Comparison of ENCODE assay signal across 11 cellular contexts in the genomic region with DNA sequence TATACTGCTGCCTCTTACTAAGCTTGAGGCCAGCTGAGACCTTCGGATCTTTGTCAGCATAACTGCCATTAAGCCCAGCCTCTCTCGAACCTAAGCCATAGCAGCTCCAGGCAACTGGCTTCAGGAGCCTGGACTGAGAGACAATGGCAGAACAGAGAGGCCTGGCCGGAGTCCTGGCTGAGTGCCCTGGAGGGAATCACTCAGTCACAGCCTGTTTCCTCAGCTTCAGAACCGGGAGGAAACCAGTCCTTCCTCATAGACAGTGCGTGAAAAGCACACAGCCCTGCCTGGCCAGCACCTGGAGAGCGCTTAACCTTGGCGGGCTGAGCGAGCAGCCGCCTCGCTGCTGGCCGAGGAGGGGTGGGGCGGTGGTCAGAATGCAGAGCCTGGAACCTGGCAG. TPM values are rescaled to one million over a fixed set of nuclear protein-coding genes. Genes with fewer than 3 reads are reported as not detected.
DNase-seq lines count a peak whose midpoint lies in the region; TF ChIP-seq lines count a peak whose summit lies in the region.
"Had no signal": no experiment of that assay in that cellular context is flagged by ENCODE, and none has a peak within 500 bp of the region (broad histone marks: within the 10 kb centered on the region; RNA-seq: fewer than 3 reads in every experiment).

No MANE protein-coding gene starts in this region.

- no peaks in the 10 kb centered on the region for H3K36me3 Mint-ChIP-seq in glutamatergic neuron (ENCODE audit: unreplicated experiment)

- no peak for TF ChIP-seq CTCF in glutamatergic neuron (IDR thresholded peaks at IDR 0.05; ENCODE audit: partially characterized antibody, unreplicated experiment)

- peaks cover 26% of the 10 kb centered on the region for H3K4me1 Mint-ChIP-seq in glutamatergic neuron (ENCODE audit: low read depth, unreplicated experiment)
- H3K4me1 Mint-ChIP-seq: activated CD4-positive, alpha-beta memory T cell treated with anti-CD3 and anti-CD28 coated beads, Interleukin-2, amount 10 ng/mL, durations not matched to agents 7 days and 5 days had no signal

- peak overlapping the region; percentile 73 for H3K27ac Mint-ChIP-seq in glutamatergic neuron (ENCODE audit: unreplicated experiment)
- H3K27ac Mint-ChIP-seq: activated CD4-positive, alpha-beta memory T cell treated with anti-CD3 and anti-CD28 coated beads, Interleukin-2, amount 10 ng/mL, durations not matched to agents 7 days and 5 days had no signal

- H3K9me3 Mint-ChIP-seq in glutamatergic neuron (ENCODE audit: unreplicated experiment) = peaks cover 41% of the 10 kb centered on the region
- H3K9me3 Mint-ChIP-seq: activated CD4-positive, alpha-beta memory T cell treated with anti-CD3 and anti-CD28 coated beads, Interleukin-2, amount 10 ng/mL, durations not matched to agents 7 days and 5 days had no signal

- DNase-seq in EH (ENCODE audit: low read depth) = peak; percentile 25
- DNase-seq in SHP77 treated with DMSO at 0.1 percent for 48 hours (lab: John Stamatoyannopoulos, UW) = peak; percentile 35
- DNase-seq in glutamatergic neuron = no peak
- DNase-seq in nucleus accumbens (lab: John Stamatoyannopoulos, UW) = peak in 42 of 56 donors; percentile 7 to 75 (median 42)
- DNase-seq in activated naive CD4-positive, alpha-beta T cell treated with anti-CD3 and anti-CD28 coated beads, Interleukin-2, amount 50 U/mL, for 16 hours = no peak
- DNase-seq in activated T-cell treated with anti-CD3 and anti-CD28 coated beads, Interleukin-2, amount 50 U/mL, for 1 hour = no peak
- DNase-seq in glomerular visceral epithelial cell (ENCODE audit: extremely low spot score) = no peak
- no peak for DNase-seq in 8988T
- DNase-seq: activated CD4-positive, alpha-beta memory T cell treated with anti-CD3 and anti-CD28 coated beads, Interleukin-2, amount 10 ng/mL, durations not matched to agents 7 days and 5 days; DND-41 had no signal

- no peak overlapping the region for H3K4me3 Mint-ChIP-seq in glutamatergic neuron (ENCODE audit: unreplicated experiment)
- H3K4me3 Mint-ChIP-seq: activated CD4-positive, alpha-beta memory T cell treated with anti-CD3 and anti-CD28 coated beads, Interleukin-2, amount 10 ng/mL, durations not matched to agents 7 days and 5 days had no signal

- H3K27me3 Mint-ChIP-seq in glutamatergic neuron (ENCODE audit: unreplicated experiment) = peaks cover 28% of the 10 kb centered on the region

RNA-seq across cellular contexts. Expression of a gene that starts 21.6 kb away (rescaled TPM):
- total RNA-seq in glutamatergic neuron (ENCODE audit: unreplicated experiment) = not detected
- total RNA-seq: PC-9 had no signal

RNA-seq across cellular contexts. Expression of a gene that starts 30.3 kb away (rescaled TPM):
- total RNA-seq in glutamatergic neuron (ENCODE audit: unreplicated experiment) = not detected
- total RNA-seq: activated CD4-positive, alpha-beta memory T cell treated with anti-CD3 and anti-CD28 coated beads, Interleukin-2, amount 10 ng/mL, durations not matched to agents 7 days and 5 days; PC-9 had no signal

RNA-seq across cellular contexts. Expression of a gene that starts 39.4 kb away (rescaled TPM):
- 6.8 TPM for total RNA-seq in glutamatergic neuron (ENCODE audit: unreplicated experiment)

RNA-seq across cellular contexts. Expression of a gene that starts 51.7 kb away (rescaled TPM):
- 342 TPM for total RNA-seq in glutamatergic neuron (ENCODE audit: unreplicated experiment)
- total RNA-seq: activated CD4-positive, alpha-beta memory T cell treated with anti-CD3 and anti-CD28 coated beads, Interleukin-2, amount 10 ng/mL, durations not matched to agents 7 days and 5 days had no signal

Comparison
In these comparisons a context has a peak if more than half of its experiments do, and no peak if none do; other contexts are left out.
1. DNase-seq: peak in EH (single experiment), SHP77 treated with DMSO at 0.1 percent for 48 hours (single experiment) and nucleus accumbens (42 of 56); none in glutamatergic neuron (single experiment), activated naive CD4-positive, alpha-beta T cell treated with anti-CD3 and anti-CD28 coated beads, Interleukin-2, amount 50 U/mL, for 16 hours (single experiment), activated T-cell treated with anti-CD3 and anti-CD28 coated beads, Interleukin-2, amount 50 U/mL, for 1 hour (single experiment), glomerular visceral epithelial cell (single experiment) and 8988T (single experiment).